ENCODE assay signal across 27 cellular contexts in the genomic region with DNA sequence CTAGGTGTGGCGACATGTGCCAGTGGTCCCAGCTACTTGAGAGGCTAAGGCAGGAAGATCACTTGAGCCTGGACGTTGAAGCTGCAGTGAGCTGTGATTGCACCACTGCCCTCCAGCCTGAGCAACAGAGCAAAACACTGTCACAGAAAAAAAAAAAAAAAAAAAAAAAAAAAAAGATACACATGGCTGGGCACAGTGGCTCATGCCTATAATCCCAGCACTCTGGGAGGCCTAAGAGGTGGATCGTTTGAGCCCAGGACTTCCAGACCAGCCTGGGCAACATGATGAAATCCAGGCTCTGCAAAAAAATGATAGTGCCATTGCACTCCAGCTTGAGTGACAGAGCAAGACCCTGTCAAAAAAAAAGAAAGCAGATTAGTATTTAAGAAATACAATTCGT.
"Had no signal": no experiment of that assay in that cellular context is flagged by ENCODE, and none has a peak within 500 bp of the region (broad histone marks: within the 10 kb centered on the region; RNA-seq: fewer than 3 reads in every experiment).

No MANE protein-coding gene starts in this region.

- H3K9me3 ChIP-seq: esophagus muscularis mucosa, gastroesophageal sphincter, lower lobe of right lung, psoas muscle, right lobe of liver, thoracic aorta, transverse colon, upper lobe of right lung, uterus had no signal

- H3K4me1 Mint-ChIP-seq: immature natural killer cell, nephron progenitor cell had no signal

- H3K27me3 Mint-ChIP-seq: naive thymus-derived CD8-positive, alpha-beta T cell; stimulated activated naive B cell treated with anti-CD40 and anti-IgM and Interleukin-4, amounts not matched to agents 10 μg/mL and 1 μg/mL and 100 μg/mL, for 72 hours; stimulated activated naive CD8-positive, alpha-beta T cell treated with anti-CD3 and anti-CD28 coated beads, Interleukin-15, Interleukin-2, amounts not matched to agents 100 ng/mL and 50 ng/mL, for 24 hours had no signal

- H3K27ac Mint-ChIP-seq: immature natural killer cell; stimulated activated naive B cell treated with anti-CD40 and anti-IgM and Interleukin-4, amounts not matched to agents 10 μg/mL and 1 μg/mL and 100 μg/mL, for 72 hours; stimulated activated naive CD8-positive, alpha-beta T cell treated with anti-CD3 and anti-CD28 coated beads, Interleukin-15, Interleukin-2, amounts not matched to agents 100 ng/mL and 50 ng/mL, for 24 hours had no signal

- H3K27me3 ChIP-seq: esophagus muscularis mucosa, foreskin keratinocyte, gastroesophageal sphincter, right lobe of liver, transverse colon, upper lobe of right lung, uterus had no signal

- DNase-seq: dermis blood vessel endothelial cell; effector memory CD4-positive, alpha-beta T cell; foreskin keratinocyte; hypothalamus; immature natural killer cell; islet precursor cell; kidney glomerular epithelial cell; left ventricle myocardium superior; lower lobe of right lung; naive thymus-derived CD8-positive, alpha-beta T cell; nephron progenitor cell; nucleus accumbens; posterior cingulate gyrus; retina; right lobe of liver; stimulated activated CD4-positive, alpha-beta T cell treated with anti-CD3 and anti-CD28 coated beads, Interleukin-15, amount 100 ng/mL, for 24 hours; stimulated activated CD4-positive, alpha-beta T cell treated with anti-CD3 and anti-CD28 coated beads, Interleukin-2, amount 100 ng/mL, for 48 hours; stimulated activated naive B cell treated with anti-CD40 and anti-IgM and Interleukin-4, amounts not matched to agents 10 μg/mL and 1 μg/mL and 100 μg/mL, for 72 hours; transverse colon; upper lobe of right lung; uterus had no signal

- H3K27ac ChIP-seq: coronary artery, esophagus muscularis mucosa, foreskin keratinocyte, gastroesophageal sphincter, lower lobe of right lung, psoas muscle, right lobe of liver, thoracic aorta, transverse colon, upper lobe of right lung, uterus had no signal

- H3K4me3 ChIP-seq: coronary artery, esophagus muscularis mucosa, gastroesophageal sphincter, lower lobe of right lung, psoas muscle, right lobe of liver, thoracic aorta, transverse colon, upper lobe of right lung, uterus had no signal

- H3K36me3 ChIP-seq: uterus had no signal

- H3K9me3 Mint-ChIP-seq: immature natural killer cell; naive thymus-derived CD8-positive, alpha-beta T cell; stimulated activated naive B cell treated with anti-CD40 and anti-IgM and Interleukin-4, amounts not matched to agents 10 μg/mL and 1 μg/mL and 100 μg/mL, for 72 hours; stimulated activated naive CD8-positive, alpha-beta T cell treated with anti-CD3 and anti-CD28 coated beads, Interleukin-15, Interleukin-2, amounts not matched to agents 100 ng/mL and 50 ng/mL, for 24 hours had no signal

- H3K4me1 ChIP-seq: foreskin keratinocyte, uterus had no signal

- H3K4me3 Mint-ChIP-seq: immature natural killer cell; naive thymus-derived CD8-positive, alpha-beta T cell; nephron progenitor cell; stimulated activated naive B cell treated with anti-CD40 and anti-IgM and Interleukin-4, amounts not matched to agents 10 μg/mL and 1 μg/mL and 100 μg/mL, for 72 hours; stimulated activated naive CD8-positive, alpha-beta T cell treated with anti-CD3 and anti-CD28 coated beads, Interleukin-15, Interleukin-2, amounts not matched to agents 100 ng/mL and 50 ng/mL, for 24 hours had no signal

- ATAC-seq: foreskin keratinocyte; gastroesophageal sphincter; left ventricle myocardium superior; lower lobe of right lung; naive thymus-derived CD8-positive, alpha-beta T cell; right lobe of liver; stimulated activated naive B cell treated with anti-CD40 and anti-IgM and Interleukin-4, amounts not matched to agents 10 μg/mL and 1 μg/mL and 100 μg/mL, for 72 hours; upper lobe of right lung had no signal
